1 cellular context compared by ENCODE assay signal in the genomic region with DNA sequence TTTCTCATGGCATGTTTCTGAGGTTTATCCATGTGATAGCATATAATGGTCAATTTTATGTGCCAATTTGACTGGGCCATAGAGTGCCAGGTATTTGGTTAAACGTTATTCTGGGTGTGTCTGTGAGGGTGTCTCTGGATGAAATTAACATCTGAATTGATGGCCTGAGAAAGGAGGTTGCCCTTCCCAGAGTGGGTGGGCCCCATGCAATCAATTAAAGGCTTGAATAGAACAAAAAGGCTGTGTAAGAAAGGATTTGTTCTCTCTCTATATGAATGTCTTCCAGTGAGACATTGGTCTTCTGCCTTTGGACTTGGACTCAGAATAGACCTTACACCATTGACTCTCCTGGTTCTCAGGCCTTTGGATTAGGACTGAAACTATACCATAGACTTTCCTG.
TF ChIP-seq lines count a peak whose summit lies in the region.

No MANE protein-coding gene starts in this region.

TF ChIP-seq in GM23338, 12 proteins besides CTCF, POLR2A, EP300 and RAD21 (continued from another document):
- TF ChIP-seq ZNF462 (CRISPR knock-in tag; IDR thresholded peaks at IDR 0.05) = no peak; the same call in 1 of the 2 replicates
